In the genomic region with DNA sequence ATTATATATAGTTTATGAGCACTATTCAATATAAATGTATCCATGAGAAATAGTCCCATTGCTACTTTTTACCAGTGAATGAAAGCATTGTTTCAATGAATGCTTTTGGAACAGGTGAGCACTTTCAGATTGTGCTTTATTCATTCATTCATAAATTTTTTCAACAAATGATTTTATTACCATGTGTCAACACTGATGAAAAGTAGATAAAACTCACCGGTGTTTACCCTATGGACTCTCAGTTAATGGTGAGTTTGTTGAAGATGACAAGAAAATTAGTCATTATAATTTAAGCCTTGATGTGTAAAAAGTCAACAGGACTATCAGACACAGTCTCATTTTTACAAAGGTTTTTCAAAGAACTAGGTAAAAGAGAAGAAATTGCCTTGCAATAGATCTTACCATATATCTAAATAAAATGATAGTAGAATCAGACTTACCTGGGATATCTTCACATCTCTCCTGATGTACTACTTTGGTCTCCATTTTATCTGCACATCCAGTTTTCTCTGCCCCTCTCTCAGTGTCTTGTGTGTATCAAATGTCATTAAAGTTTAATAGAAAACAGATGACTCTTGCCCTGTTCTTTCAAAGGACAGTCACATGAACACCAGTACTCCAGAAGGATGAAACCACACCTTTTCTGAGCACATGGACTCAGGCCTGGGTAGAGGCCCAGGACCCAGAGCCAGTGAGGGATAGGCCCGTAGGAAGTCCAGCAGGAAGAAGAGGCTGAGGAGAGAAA, we compare ENCODE assay signal across 23 cellular contexts.
"Had no signal": no experiment of that assay in that cellular context is flagged by ENCODE, and none has a peak within 500 bp of the region (broad histone marks: within the 10 kb centered on the region; RNA-seq: fewer than 3 reads in every experiment).

No MANE protein-coding gene starts in this region.

- H3K4me1 Mint-ChIP-seq: activated CD4-positive, alpha-beta memory T cell treated with anti-CD3 and anti-CD28 coated beads, Interleukin-2, amount 10 ng/mL, durations not matched to agents 7 days and 5 days; activated CD4-positive, alpha-beta T cell treated with anti-CD3 and anti-CD28 coated beads, Interleukin-2, amount 10 ng/mL, durations not matched to agents 24 days and 14 days; activated naive CD4-positive, alpha-beta T cell treated with anti-CD3 and anti-CD28 coated beads, Interleukin-2, amount 10 ng/mL, durations not matched to agents 7 days and 5 days; naive B cell; neural crest cell had no signal

- H3K27ac ChIP-seq: coronary artery, esophagus squamous epithelium, heart left ventricle, lower lobe of right lung, spleen, thoracic aorta, vagina, VCaP had no signal

- H3K4me3 Mint-ChIP-seq: activated CD4-positive, alpha-beta memory T cell treated with anti-CD3 and anti-CD28 coated beads, Interleukin-2, amount 10 ng/mL, durations not matched to agents 7 days and 5 days; activated CD4-positive, alpha-beta T cell treated with anti-CD3 and anti-CD28 coated beads, Interleukin-2, amount 10 ng/mL, durations not matched to agents 24 days and 14 days; activated naive CD4-positive, alpha-beta T cell treated with anti-CD3 and anti-CD28 coated beads, Interleukin-2, amount 10 ng/mL, durations not matched to agents 7 days and 5 days; naive B cell; neural crest cell; type B pancreatic cell had no signal

- H3K9me3 Mint-ChIP-seq: activated CD4-positive, alpha-beta memory T cell treated with anti-CD3 and anti-CD28 coated beads, Interleukin-2, amount 10 ng/mL, durations not matched to agents 7 days and 5 days; activated CD4-positive, alpha-beta T cell treated with anti-CD3 and anti-CD28 coated beads, Interleukin-2, amount 10 ng/mL, durations not matched to agents 24 days and 14 days; activated naive CD4-positive, alpha-beta T cell treated with anti-CD3 and anti-CD28 coated beads, Interleukin-2, amount 10 ng/mL, durations not matched to agents 7 days and 5 days; naive B cell; neural crest cell; type B pancreatic cell had no signal

- H3K4me1 ChIP-seq: lower lobe of right lung, spleen, vagina had no signal

- ATAC-seq: activated CD4-positive, CD25-positive, alpha-beta regulatory T cell treated with anti-CD3 and anti-CD28 coated beads, Interleukin-2, amount 50 U/mL, for 24 hours; heart left ventricle; lower lobe of right lung; mucosa of descending colon had no signal

- DNase-seq: activated CD4-positive, alpha-beta memory T cell treated with anti-CD3 and anti-CD28 coated beads, Interleukin-2, amount 10 ng/mL, durations not matched to agents 7 days and 5 days; activated CD4-positive, alpha-beta T cell treated with anti-CD3 and anti-CD28 coated beads, Interleukin-2, amount 10 ng/mL, durations not matched to agents 24 days and 14 days; activated effector memory CD4-positive, alpha-beta T cell treated with anti-CD3 and anti-CD28 coated beads, Interleukin-2, amount 50 U/mL, for 16 hours; activated naive CD4-positive, alpha-beta T cell treated with anti-CD3 and anti-CD28 coated beads, Interleukin-2, amount 10 ng/mL, durations not matched to agents 7 days and 5 days; cerebellar nuclear complex; esophagus squamous epithelium; heart left ventricle; kidney; lower lobe of right lung; mesendoderm; mucosa of descending colon; naive B cell; posterior cingulate gyrus; spleen; stimulated activated CD4-positive, alpha-beta T cell treated with anti-CD3 and anti-CD28 coated beads, Interleukin-4, amount 100 ng/mL, for 1 hour; stimulated activated naive CD4-positive, alpha-beta T cell treated with Interleukin-2 at 50 U/mL for 16 hours had no signal

- H3K9me3 ChIP-seq: esophagus squamous epithelium, heart left ventricle, lower lobe of right lung, mucosa of descending colon, spleen, thoracic aorta, vagina had no signal

- H3K36me3 Mint-ChIP-seq: activated naive CD4-positive, alpha-beta T cell treated with anti-CD3 and anti-CD28 coated beads, Interleukin-2, amount 10 ng/mL, durations not matched to agents 7 days and 5 days; naive B cell; type B pancreatic cell had no signal

- H3K27me3 ChIP-seq: esophagus squamous epithelium, heart left ventricle, vagina had no signal

- H3K4me3 ChIP-seq: coronary artery, esophagus squamous epithelium, heart left ventricle, lower lobe of right lung, mucosa of descending colon, spleen, thoracic aorta, vagina had no signal

- H3K27ac Mint-ChIP-seq: activated CD4-positive, alpha-beta memory T cell treated with anti-CD3 and anti-CD28 coated beads, Interleukin-2, amount 10 ng/mL, durations not matched to agents 7 days and 5 days; activated CD4-positive, alpha-beta T cell treated with anti-CD3 and anti-CD28 coated beads, Interleukin-2, amount 10 ng/mL, durations not matched to agents 24 days and 14 days; activated naive CD4-positive, alpha-beta T cell treated with anti-CD3 and anti-CD28 coated beads, Interleukin-2, amount 10 ng/mL, durations not matched to agents 7 days and 5 days; naive B cell; type B pancreatic cell had no signal

- H3K36me3 ChIP-seq: esophagus squamous epithelium, heart left ventricle, lower lobe of right lung, spleen, thoracic aorta, vagina had no signal

- FAIRE-seq: kidney had no signal

- H3K27me3 Mint-ChIP-seq: activated CD4-positive, alpha-beta memory T cell treated with anti-CD3 and anti-CD28 coated beads, Interleukin-2, amount 10 ng/mL, durations not matched to agents 7 days and 5 days; activated CD4-positive, alpha-beta T cell treated with anti-CD3 and anti-CD28 coated beads, Interleukin-2, amount 10 ng/mL, durations not matched to agents 24 days and 14 days; activated naive CD4-positive, alpha-beta T cell treated with anti-CD3 and anti-CD28 coated beads, Interleukin-2, amount 10 ng/mL, durations not matched to agents 7 days and 5 days; naive B cell; type B pancreatic cell had no signal
